Comparison of ENCODE assay signal across 2 cellular contexts in the genomic region with DNA sequence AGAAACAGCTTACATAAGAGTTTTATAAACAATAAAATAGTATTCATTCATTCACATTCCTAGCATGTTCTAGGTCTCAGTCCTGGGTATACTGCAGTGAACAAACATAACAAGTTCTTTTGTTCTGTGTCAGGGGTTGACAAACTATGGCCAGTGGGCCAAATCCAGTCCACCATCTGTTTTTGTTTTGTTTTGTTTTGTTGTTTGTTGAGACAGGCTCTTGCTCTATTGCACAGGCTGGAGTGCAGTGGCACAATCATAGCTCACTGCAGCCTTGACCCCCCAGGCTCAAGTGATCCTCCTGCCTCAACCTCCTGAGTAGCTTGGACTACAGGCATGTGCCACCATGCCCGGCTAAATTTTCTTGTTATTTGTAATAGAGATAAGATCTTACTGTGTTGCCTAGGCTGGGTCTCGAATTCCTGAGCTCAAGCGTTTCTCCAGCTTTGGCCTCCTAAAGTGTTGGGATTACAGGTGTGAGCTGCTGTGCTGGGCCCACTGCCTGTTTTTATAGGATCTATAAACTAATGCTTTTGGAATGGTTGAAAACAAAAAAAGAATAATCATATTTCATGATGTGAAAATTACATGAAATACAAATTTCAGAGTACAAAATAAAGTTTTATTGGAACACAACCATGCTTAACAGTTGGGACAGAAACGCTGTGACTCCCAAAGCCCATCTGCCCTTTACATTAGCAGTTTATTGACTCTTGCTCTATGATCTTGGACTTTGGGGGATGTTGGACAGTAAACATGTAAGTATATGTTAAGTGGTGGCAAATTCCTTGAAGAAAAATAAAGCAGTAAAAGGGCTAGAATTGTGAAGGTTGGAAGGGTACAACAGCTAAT.
TF ChIP-seq lines count a peak whose summit lies in the region.

No MANE protein-coding gene starts in this region.

TF ChIP-seq in A549, 52 proteins besides CTCF, POLR2A, EP300 and RAD21:
- TF ChIP-seq HDAC2 (IDR thresholded peaks at IDR 0.05) (no peak), RCOR1 (IDR thresholded peaks at IDR 0.05; ENCODE audit: low read depth, low read length) (no peak), CHD4 (IDR thresholded peaks at IDR 0.05; ENCODE audit: borderline replicate concordance) (no peak), MAZ (IDR thresholded peaks at IDR 0.05; ENCODE audit: borderline replicate concordance, low read depth, low read length) (no peak)
- TF ChIP-seq, protein P1, sequence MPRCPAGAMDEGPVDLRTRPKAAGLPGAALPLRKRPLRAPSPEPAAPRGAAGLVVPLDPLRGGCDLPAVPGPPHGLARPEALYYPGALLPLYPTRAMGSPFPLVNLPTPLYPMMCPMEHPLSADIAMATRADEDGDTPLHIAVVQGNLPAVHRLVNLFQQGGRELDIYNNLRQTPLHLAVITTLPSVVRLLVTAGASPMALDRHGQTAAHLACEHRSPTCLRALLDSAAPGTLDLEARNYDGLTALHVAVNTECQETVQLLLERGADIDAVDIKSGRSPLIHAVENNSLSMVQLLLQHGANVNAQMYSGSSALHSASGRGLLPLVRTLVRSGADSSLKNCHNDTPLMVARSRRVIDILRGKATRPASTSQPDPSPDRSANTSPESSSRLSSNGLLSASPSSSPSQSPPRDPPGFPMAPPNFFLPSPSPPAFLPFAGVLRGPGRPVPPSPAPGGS (IDR thresholded peaks at IDR 0.05) = no peak

TF ChIP-seq in HEK293, 187 proteins besides CTCF, POLR2A, EP300 and RAD21:
- TF ChIP-seq ZBTB17 (tag by site-specific recombination; IDR thresholded peaks at IDR 0.05) = peak; percentile 68
- TF ChIP-seq ZXDB (tag by site-specific recombination; IDR thresholded peaks at IDR 0.05) = peak; percentile 55
- TF ChIP-seq SP7 (tag by site-specific recombination; IDR thresholded peaks at IDR 0.05) = 0 out of 2 replicates have a peak, but pooled peaks have one; percentile 14
- peak; percentile 18; the same call in 1 of the 2 replicates for TF ChIP-seq OSR2 (tag by site-specific recombination; IDR thresholded peaks at IDR 0.05)
- TF ChIP-seq, protein P2, sequence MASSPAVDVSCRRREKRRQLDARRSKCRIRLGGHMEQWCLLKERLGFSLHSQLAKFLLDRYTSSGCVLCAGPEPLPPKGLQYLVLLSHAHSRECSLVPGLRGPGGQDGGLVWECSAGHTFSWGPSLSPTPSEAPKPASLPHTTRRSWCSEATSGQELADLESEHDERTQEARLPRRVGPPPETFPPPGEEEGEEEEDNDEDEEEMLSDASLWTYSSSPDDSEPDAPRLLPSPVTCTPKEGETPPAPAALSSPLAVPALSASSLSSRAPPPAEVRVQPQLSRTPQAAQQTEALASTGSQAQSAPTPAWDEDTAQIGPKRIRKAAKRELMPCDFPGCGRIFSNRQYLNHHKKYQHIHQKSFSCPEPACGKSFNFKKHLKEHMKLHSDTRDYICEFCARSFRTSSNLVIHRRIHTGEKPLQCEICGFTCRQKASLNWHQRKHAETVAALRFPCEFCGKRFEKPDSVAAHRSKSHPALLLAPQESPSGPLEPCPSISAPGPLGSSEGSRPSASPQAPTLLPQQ (tag by site-specific recombination; IDR thresholded peaks at IDR 0.05) = peak; percentile 50; the same call in 1 of the 2 replicates
- peak; percentile 57; the same call in 1 of the 2 replicates for TF ChIP-seq ZFP69B (tag by site-specific recombination; IDR thresholded peaks at IDR 0.05)
- TF ChIP-seq TRIM28 (IDR thresholded peaks at IDR 0.05; ENCODE audit: borderline replicate concordance, low read length) = peak; percentile 84; the same call in 1 of the 2 replicates
- 0 out of 2 replicates have a peak, but pooled peaks have one; percentile 15 for TF ChIP-seq ZEB2 (tag by site-specific recombination; IDR thresholded peaks at IDR 0.05)
- no peak for TF ChIP-seq ZNF175 (tag by site-specific recombination; IDR thresholded peaks at IDR 0.05)
- TF ChIP-seq, protein P3, sequence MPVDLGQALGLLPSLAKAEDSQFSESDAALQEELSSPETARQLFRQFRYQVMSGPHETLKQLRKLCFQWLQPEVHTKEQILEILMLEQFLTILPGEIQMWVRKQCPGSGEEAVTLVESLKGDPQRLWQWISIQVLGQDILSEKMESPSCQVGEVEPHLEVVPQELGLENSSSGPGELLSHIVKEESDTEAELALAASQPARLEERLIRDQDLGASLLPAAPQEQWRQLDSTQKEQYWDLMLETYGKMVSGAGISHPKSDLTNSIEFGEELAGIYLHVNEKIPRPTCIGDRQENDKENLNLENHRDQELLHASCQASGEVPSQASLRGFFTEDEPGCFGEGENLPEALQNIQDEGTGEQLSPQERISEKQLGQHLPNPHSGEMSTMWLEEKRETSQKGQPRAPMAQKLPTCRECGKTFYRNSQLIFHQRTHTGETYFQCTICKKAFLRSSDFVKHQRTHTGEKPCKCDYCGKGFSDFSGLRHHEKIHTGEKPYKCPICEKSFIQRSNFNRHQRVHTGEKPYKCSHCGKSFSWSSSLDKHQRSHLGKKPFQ (tag by site-specific recombination; IDR thresholded peaks at IDR 0.05) = peak; percentile 77
- no peak for TF ChIP-seq ZNF514 (tag by site-specific recombination; IDR thresholded peaks at IDR 0.05)
- TF ChIP-seq SETDB1 (IDR thresholded peaks at IDR 0.05; ENCODE audit: insufficient read length, low read length) = no peak
- TF ChIP-seq, protein P4, sequence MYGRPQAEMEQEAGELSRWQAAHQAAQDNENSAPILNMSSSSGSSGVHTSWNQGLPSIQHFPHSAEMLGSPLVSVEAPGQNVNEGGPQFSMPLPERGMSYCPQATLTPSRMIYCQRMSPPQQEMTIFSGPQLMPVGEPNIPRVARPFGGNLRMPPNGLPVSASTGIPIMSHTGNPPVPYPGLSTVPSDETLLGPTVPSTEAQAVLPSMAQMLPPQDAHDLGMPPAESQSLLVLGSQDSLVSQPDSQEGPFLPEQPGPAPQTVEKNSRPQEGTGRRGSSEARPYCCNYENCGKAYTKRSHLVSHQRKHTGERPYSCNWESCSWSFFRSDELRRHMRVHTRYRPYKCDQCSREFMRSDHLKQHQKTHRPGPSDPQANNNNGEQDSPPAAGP (tag by site-specific recombination; IDR thresholded peaks at IDR 0.05) = no peak
- no peak for TF ChIP-seq ZBTB7A (tag by site-specific recombination; IDR thresholded peaks at IDR 0.05; ENCODE audit: low read depth)
- no peak for TF ChIP-seq ZNF24 (tag by site-specific recombination; IDR thresholded peaks at IDR 0.05)
- TF ChIP-seq SCRT1 (tag by site-specific recombination; IDR thresholded peaks at IDR 0.05; ENCODE audit: borderline replicate concordance) = peak; percentile 81
- TF ChIP-seq, protein P5, sequence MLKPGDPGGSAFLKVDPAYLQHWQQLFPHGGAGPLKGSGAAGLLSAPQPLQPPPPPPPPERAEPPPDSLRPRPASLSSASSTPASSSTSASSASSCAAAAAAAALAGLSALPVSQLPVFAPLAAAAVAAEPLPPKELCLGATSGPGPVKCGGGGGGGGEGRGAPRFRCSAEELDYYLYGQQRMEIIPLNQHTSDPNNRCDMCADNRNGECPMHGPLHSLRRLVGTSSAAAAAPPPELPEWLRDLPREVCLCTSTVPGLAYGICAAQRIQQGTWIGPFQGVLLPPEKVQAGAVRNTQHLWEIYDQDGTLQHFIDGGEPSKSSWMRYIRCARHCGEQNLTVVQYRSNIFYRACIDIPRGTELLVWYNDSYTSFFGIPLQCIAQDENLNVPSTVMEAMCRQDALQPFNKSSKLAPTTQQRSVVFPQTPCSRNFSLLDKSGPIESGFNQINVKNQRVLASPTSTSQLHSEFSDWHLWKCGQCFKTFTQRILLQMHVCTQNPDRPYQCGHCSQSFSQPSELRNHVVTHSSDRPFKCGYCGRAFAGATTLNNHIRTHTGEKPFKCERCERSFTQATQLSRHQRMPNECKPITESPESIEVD (tag by site-specific recombination; IDR thresholded peaks at IDR 0.05) = peak; percentile 66; the same call in 1 of the 2 replicates
- TF ChIP-seq, protein P6, sequence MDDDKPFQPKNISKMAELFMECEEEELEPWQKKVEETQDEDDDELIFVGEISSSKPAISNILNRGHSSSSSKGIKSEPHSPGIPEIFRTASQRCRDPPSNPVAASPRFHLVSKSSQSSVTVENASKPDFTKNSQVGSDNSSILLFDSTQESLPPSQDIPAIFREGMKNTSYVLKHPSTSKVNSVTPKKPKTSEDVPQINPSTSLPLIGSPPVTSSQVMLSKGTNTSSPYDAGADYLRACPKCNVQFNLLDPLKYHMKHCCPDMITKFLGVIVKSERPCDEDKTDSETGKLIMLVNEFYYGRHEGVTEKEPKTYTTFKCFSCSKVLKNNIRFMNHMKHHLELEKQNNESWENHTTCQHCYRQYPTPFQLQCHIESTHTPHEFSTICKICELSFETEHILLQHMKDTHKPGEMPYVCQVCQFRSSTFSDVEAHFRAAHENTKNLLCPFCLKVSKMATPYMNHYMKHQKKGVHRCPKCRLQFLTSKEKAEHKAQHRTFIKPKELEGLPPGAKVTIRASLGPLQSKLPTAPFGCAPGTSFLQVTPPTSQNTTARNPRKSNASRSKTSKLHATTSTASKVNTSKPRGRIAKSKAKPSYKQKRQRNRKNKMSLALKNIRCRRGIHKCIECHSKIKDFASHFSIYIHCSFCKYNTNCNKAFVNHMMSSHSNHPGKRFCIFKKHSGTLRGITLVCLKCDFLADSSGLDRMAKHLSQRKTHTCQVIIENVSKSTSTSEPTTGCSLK (tag by site-specific recombination; IDR thresholded peaks at IDR 0.05) = no peak
- TF ChIP-seq, protein P7, sequence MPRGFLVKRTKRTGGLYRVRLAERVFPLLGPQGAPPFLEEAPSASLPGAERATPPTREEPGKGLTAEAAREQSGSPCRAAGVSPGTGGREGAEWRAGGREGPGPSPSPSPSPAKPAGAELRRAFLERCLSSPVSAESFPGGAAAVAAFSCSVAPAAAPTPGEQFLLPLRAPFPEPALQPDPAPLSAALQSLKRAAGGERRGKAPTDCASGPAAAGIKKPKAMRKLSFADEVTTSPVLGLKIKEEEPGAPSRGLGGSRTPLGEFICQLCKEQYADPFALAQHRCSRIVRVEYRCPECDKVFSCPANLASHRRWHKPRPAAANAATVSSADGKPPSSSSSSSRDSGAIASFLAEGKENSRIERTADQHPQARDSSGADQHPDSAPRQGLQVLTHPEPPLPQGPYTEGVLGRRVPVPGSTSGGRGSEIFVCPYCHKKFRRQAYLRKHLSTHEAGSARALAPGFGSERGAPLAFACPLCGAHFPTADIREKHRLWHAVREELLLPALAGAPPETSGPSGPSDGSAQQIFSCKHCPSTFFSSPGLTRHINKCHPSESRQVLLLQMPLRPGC (tag by site-specific recombination; IDR thresholded peaks at IDR 0.05) = peak; percentile 54; the same call in 1 of the 2 replicates
- TF ChIP-seq, protein P8, sequence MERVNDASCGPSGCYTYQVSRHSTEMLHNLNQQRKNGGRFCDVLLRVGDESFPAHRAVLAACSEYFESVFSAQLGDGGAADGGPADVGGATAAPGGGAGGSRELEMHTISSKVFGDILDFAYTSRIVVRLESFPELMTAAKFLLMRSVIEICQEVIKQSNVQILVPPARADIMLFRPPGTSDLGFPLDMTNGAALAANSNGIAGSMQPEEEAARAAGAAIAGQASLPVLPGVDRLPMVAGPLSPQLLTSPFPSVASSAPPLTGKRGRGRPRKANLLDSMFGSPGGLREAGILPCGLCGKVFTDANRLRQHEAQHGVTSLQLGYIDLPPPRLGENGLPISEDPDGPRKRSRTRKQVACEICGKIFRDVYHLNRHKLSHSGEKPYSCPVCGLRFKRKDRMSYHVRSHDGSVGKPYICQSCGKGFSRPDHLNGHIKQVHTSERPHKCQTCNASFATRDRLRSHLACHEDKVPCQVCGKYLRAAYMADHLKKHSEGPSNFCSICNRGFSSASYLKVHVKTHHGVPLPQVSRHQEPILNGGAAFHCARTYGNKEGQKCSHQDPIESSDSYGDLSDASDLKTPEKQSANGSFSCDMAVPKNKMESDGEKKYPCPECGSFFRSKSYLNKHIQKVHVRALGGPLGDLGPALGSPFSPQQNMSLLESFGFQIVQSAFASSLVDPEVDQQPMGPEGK (tag by site-specific recombination; IDR thresholded peaks at IDR 0.05) = peak; percentile 33; the same call in 1 of the 2 replicates
- peak; percentile 92 for TF ChIP-seq GLIS1 (tag by site-specific recombination; IDR thresholded peaks at IDR 0.05)
- TF ChIP-seq IKZF3 (tag by site-specific recombination; IDR thresholded peaks at IDR 0.05) = 0 out of 2 replicates have a peak, but pooled peaks have one; percentile 5
- TF ChIP-seq, protein P9, sequence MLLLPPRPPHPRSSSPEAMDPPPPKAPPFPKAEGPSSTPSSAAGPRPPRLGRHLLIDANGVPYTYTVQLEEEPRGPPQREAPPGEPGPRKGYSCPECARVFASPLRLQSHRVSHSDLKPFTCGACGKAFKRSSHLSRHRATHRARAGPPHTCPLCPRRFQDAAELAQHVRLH (tag by site-specific recombination; IDR thresholded peaks at IDR 0.05) = no peak
- no peak for TF ChIP-seq ZNF585B (tag by site-specific recombination; IDR thresholded peaks at IDR 0.05)
- TF ChIP-seq ZNF654 (tag by site-specific recombination; IDR thresholded peaks at IDR 0.05; ENCODE audit: low read depth) = no peak
- TF ChIP-seq ZNF600 (tag by site-specific recombination; IDR thresholded peaks at IDR 0.05) = peak; percentile 64; the same call in 1 of the 2 replicates
- no peak for TF ChIP-seq ZNF776 (tag by site-specific recombination; IDR thresholded peaks at IDR 0.05; ENCODE audit: borderline replicate concordance)
